1 cellular context compared by ENCODE assay signal in genomic region chr19:19445911-19446361, GRCh38.
TF ChIP-seq lines count a peak whose summit lies in the region.

No MANE protein-coding gene starts in this region.

TF ChIP-seq in GM12878, 131 proteins besides CTCF, POLR2A, EP300 and RAD21 (continued from another document and continues in another):
- TF ChIP-seq NKRF (conservative IDR thresholded peaks at IDR 0.05) (no peak), SREBF2 (IDR thresholded peaks at IDR 0.05; ENCODE audit: low read length) (no peak), STAT3 (IDR thresholded peaks at IDR 0.05; ENCODE audit: low read depth, low read length) (no peak), NFYA (IDR thresholded peaks at IDR 0.05; ENCODE audit: borderline replicate concordance, low read depth, low read length) (no peak), FOXK2 (IDR thresholded peaks at IDR 0.05) (no peak), ATF7 (IDR thresholded peaks at IDR 0.05; ENCODE audit: low read depth) (peak; percentile 80), EED (IDR thresholded peaks at IDR 0.05; ENCODE audit: low read depth) (0 out of 2 replicates have a peak, but pooled peaks have one; percentile 19), HDGF (IDR thresholded peaks at IDR 0.05) (no peak), NFXL1 (IDR thresholded peaks at IDR 0.05; ENCODE audit: borderline replicate concordance) (no peak), PAX5 (IDR thresholded peaks at IDR 0.05; ENCODE audit: borderline replicate concordance, low read depth, low read length) (no peak), MXI1 (IDR thresholded peaks at IDR 0.05; ENCODE audit: low read depth, low read length) (peak; percentile 66; the same call in 1 of the 2 replicates), E4F1 (IDR thresholded peaks at IDR 0.05; ENCODE audit: borderline replicate concordance, partially characterized antibody) (no peak), WRNIP1 (IDR thresholded peaks at IDR 0.05; ENCODE audit: borderline replicate concordance, low read depth, low read length) (no peak), USF1 (IDR thresholded peaks at IDR 0.05; ENCODE audit: borderline replicate concordance, extremely low read length, insufficient read depth, low read depth, low read length) (no peak), DPF2 (IDR thresholded peaks at IDR 0.05) (peak; percentile 74), ETV6 (conservative IDR thresholded peaks at IDR 0.05 in 1 of 2, IDR thresholded peaks at IDR 0.05 in 1 of 2; ENCODE audit: borderline replicate concordance in 1 of 2, low read depth in 1 of 2) (no peak), RUNX3 (IDR thresholded peaks at IDR 0.05; ENCODE audit: low read length) (peak; percentile 92), ZNF687 (IDR thresholded peaks at IDR 0.05) (peak; percentile 52; the same call in 1 of the 2 replicates), POLR2AphosphoS5 (IDR thresholded peaks at IDR 0.05; ENCODE audit: low read length) (no peak), SUZ12 (IDR thresholded peaks at IDR 0.05; ENCODE audit: unreplicated experiment) (no peak), ZBTB4 (CRISPR knock-in tag; IDR thresholded peaks at IDR 0.05) (no peak), FOXM1 (IDR thresholded peaks at IDR 0.05; ENCODE audit: low read depth, low read length) (no peak), IRF5 (IDR thresholded peaks at IDR 0.05; ENCODE audit: borderline replicate concordance) (no peak), SMAD5 (IDR thresholded peaks at IDR 0.05; ENCODE audit: low read depth) (no peak), ESRRA (IDR thresholded peaks at IDR 0.05; ENCODE audit: low read length) (no peak), IKZF2 (IDR thresholded peaks at IDR 0.05) (peak; percentile 64 to 79; a peak in 2 of 4 replicates), TCF12 (IDR thresholded peaks at IDR 0.05; ENCODE audit: low read depth, low read length) (no peak), SUPT20H (IDR thresholded peaks at IDR 0.05; ENCODE audit: borderline replicate concordance, control insufficient read depth, low read depth, low read length) (no peak), CEBPB (IDR thresholded peaks at IDR 0.05; ENCODE audit: borderline replicate concordance in 1 of 2, low read depth in 2 of 2, low read length in 2 of 2) (no peak), REST (IDR thresholded peaks at IDR 0.05; ENCODE audit: low read depth, low read length) (no peak), TCF7 (IDR thresholded peaks at IDR 0.05; ENCODE audit: borderline replicate concordance) (no peak), IRF4 (IDR thresholded peaks at IDR 0.05; ENCODE audit: low read depth, low read length) (no peak), STAT1 (conservative IDR thresholded peaks at IDR 0.05) (no peak), BCL11A (IDR thresholded peaks at IDR 0.05; ENCODE audit: low read depth, low read length) (peak; percentile 79; the same call in 1 of the 2 replicates), EGR1 (IDR thresholded peaks at IDR 0.05; ENCODE audit: borderline replicate concordance in 1 of 2, low read depth in 2 of 2, low read length in 2 of 2) (no peak), NR2C2 (IDR thresholded peaks at IDR 0.05; ENCODE audit: borderline replicate concordance, control insufficient read depth, insufficient read length, low read depth) (no peak), RAD51 (IDR thresholded peaks at IDR 0.05) (peak; percentile 49; the same call in 1 of the 2 replicates), TARDBP (IDR thresholded peaks at IDR 0.05; ENCODE audit: borderline replicate concordance) (no peak), PAX8 (IDR thresholded peaks at IDR 0.05) (no peak), KAT2A (conservative IDR thresholded peaks at IDR 0.05; ENCODE audit: control insufficient read depth, low read depth, low read length) (no peak), USF2 (IDR thresholded peaks at IDR 0.05; ENCODE audit: borderline replicate concordance, low read depth, low read length) (no peak), HDAC6 (IDR thresholded peaks at IDR 0.05; ENCODE audit: unreplicated experiment) (no peak)
